In genomic region chr7:132292803-132293202, GRCh38 we compare ENCODE assay signal across 16 cellular contexts.
DNase-seq lines count a peak whose midpoint lies in the region; ATAC-seq, FAIRE-seq and TF ChIP-seq lines count a peak whose summit lies in the region.
"Had no signal": no experiment of that assay in that cellular context is flagged by ENCODE, and none has a peak within 500 bp of the region (broad histone marks: within the 10 kb centered on the region; RNA-seq: fewer than 3 reads in every experiment).

No MANE protein-coding gene starts in this region.

- H2AFZ ChIP-seq in endothelial cell of umbilical vein (ENCODE audit: low read depth, low read length), result peak overlapping the region; percentile 5

- H3K9me3 ChIP-seq in endothelial cell of umbilical vein (replicated peaks; ENCODE audit: control insufficient read depth, insufficient read depth, low read length), result no peaks in the 10 kb centered on the region
- H3K9me3 ChIP-seq in stomach, result no peaks in the 10 kb centered on the region

- DNase-seq in ELR (ENCODE audit: low read depth) (peak; percentile 4), endothelial cell of umbilical vein (ENCODE audit: low read depth, low spot score) (peak; percentile 84), renal cortical epithelial cell (ENCODE audit: low read depth) (peak; percentile 21), stomach (no peak)
- DNase-seq: activated naive CD4-positive, alpha-beta T cell treated with Interleukin-2 at 50 U/mL for 16 hours; IMR-90; naive thymus-derived CD4-positive, alpha-beta T cell; NCI-H187; posterior cingulate gyrus; stimulated activated CD4-positive, alpha-beta T cell treated with anti-CD3 and anti-CD28 coated beads, Interleukin-4, amount 100 ng/mL, for 1 hour; stimulated activated naive CD8-positive, alpha-beta T cell treated with anti-CD3 and anti-CD28 coated beads, Interleukin-15, amount 100 ng/mL, for 72 hours had no signal

- intact Hi-C loops in endothelial cell of umbilical vein (cut with micrococcal nuclease) (loop anchor here (1.0 to 5.0 kb wide), 2 partner anchors 125 to 431 kb away; no protein-coding TSS in a partner anchor), stomach (cut with DNase I; ENCODE audit: low total_unique reads) (no loop called here)

- POLR2A ChIA-PET in endothelial cell of umbilical vein (lab: Charles Lee), result no interaction called here

- H3K27me3 ChIP-seq in endothelial cell of umbilical vein (ENCODE audit: control insufficient read depth in 2 of 2, insufficient read depth in 2 of 2, low read length in 2 of 2) (no peaks in the 10 kb centered on the region), stomach (no peaks in the 10 kb centered on the region)

- no peak overlapping the region for H3K4me3 ChIP-seq in endothelial cell of umbilical vein (replicated peaks in 1 of 3; ENCODE audit: insufficient read depth in 1 of 3, low read depth in 1 of 3, low read length in 3 of 3)
- H3K4me3 ChIP-seq in stomach, result no peak overlapping the region

- peak overlapping the region; percentile 34 for H3K9ac ChIP-seq in endothelial cell of umbilical vein (replicated peaks; ENCODE audit: extremely low read depth, insufficient read depth, low read length)

- WGBS in stomach, 5 donors, result 54 to 70% (median 67%) methylated on average over 4 of the region's 4 CpGs

- no peaks in the 10 kb centered on the region for H3K9me1 ChIP-seq in endothelial cell of umbilical vein (replicated peaks; ENCODE audit: control insufficient read depth, extremely low read depth, insufficient read depth, low read length)

- H3K27ac ChIP-seq in endothelial cell of umbilical vein (ENCODE audit: insufficient read depth, low read depth, low read length), result peak overlapping the region; percentile 64
- H3K27ac ChIP-seq in stomach, result no peak overlapping the region

- H3K4me2 ChIP-seq in endothelial cell of umbilical vein (ENCODE audit: insufficient read depth, low read length), result peak overlapping the region; percentile 27

- CTCF ChIA-PET in endothelial cell of umbilical vein (lab: Charles Lee), result interaction anchor here (0.8 to 2.2 kb wide), 11 partner anchors 9 to 433 kb away, joined by 3 to 14 read pairs (median 5); no protein-coding TSS in a partner anchor

- no peaks in the 10 kb centered on the region for H3K79me2 ChIP-seq in endothelial cell of umbilical vein (ENCODE audit: control insufficient read depth, insufficient read depth, low read length)

- H3K36me3 ChIP-seq in endothelial cell of umbilical vein (ENCODE audit: control insufficient read depth in 2 of 2, extremely low read depth in 1 of 2, insufficient read depth in 2 of 2, low read length in 2 of 2) (peaks cover 0 to 5% of the 10 kb centered on the region in 2 experiments), stomach (no peaks in the 10 kb centered on the region)

- TF ChIP-seq CTCF in endothelial cell of umbilical vein (IDR thresholded peaks at IDR 0.05; ENCODE audit: extremely low read depth in 1 of 2, insufficient read depth in 1 of 2, low read depth in 1 of 2, low read length in 2 of 2), result no peak
- no peak for TF ChIP-seq CTCF in stomach (IDR thresholded peaks at IDR 0.05)

- H3K4me1 ChIP-seq in endothelial cell of umbilical vein (ENCODE audit: control insufficient read depth, extremely low read depth, insufficient read depth, low read length) (peaks cover 54% of the 10 kb centered on the region), stomach (no peaks in the 10 kb centered on the region)

- no TSS peak for BruUV-seq in endothelial cell of umbilical vein (replicated peaks; lab: Mats Ljungman, UMichigan)

- TF ChIP-seq EP300 in stomach (IDR thresholded peaks at IDR 0.05), result no peak

- peak; percentile 56 for ATAC-seq in SK-N-SH treated with all-trans-retinoic acid at 6 μM for 48 hours
- no peak for ATAC-seq in GM18907 (IDR thresholded peaks at IDR 0.05; ENCODE audit: unreplicated experiment)
- no peak for ATAC-seq in HG03432 (IDR thresholded peaks at IDR 0.05; ENCODE audit: unreplicated experiment)
- ATAC-seq in HG03196 (IDR thresholded peaks at IDR 0.05; ENCODE audit: unreplicated experiment), result no peak
- ATAC-seq: naive thymus-derived CD4-positive, alpha-beta T cell; stimulated activated naive CD8-positive, alpha-beta T cell treated with anti-CD3 and anti-CD28 coated beads, Interleukin-15, amount 100 ng/mL, for 72 hours had no signal

- FAIRE-seq in endothelial cell of umbilical vein (lab: Jason Lieb, UNC), result peak; percentile 99
- FAIRE-seq: H54 had no signal

- dilution Hi-C loops in endothelial cell of umbilical vein (cut with MboI; ENCODE audit: extremely low pct_ligation_motif_present, low sequenced_read_pairs), result no loop called here

- no peaks in the 10 kb centered on the region for H4K20me1 ChIP-seq in endothelial cell of umbilical vein (replicated peaks; ENCODE audit: control insufficient read depth, extremely low read depth, insufficient read depth, low read length)

- no peak for TF ChIP-seq POLR2A in endothelial cell of umbilical vein (IDR thresholded peaks at IDR 0.05; ENCODE audit: low read depth, low read length)
- no peak for TF ChIP-seq POLR2A in stomach (IDR thresholded peaks at IDR 0.05)

TF ChIP-seq in SK-N-SH treated with all-trans-retinoic acid at 6 μM for 48 hours, 23 proteins besides CTCF, POLR2A, EP300 and RAD21 (continues in another document):
- TF ChIP-seq TOX (CRISPR knock-in tag; IDR thresholded peaks at IDR 0.05; ENCODE audit: borderline replicate concordance) (no peak), PATZ1 (CRISPR knock-in tag; IDR thresholded peaks at IDR 0.05; ENCODE audit: borderline replicate concordance) (no peak), POU6F1 (CRISPR knock-in tag; IDR thresholded peaks at IDR 0.05; ENCODE audit: borderline replicate concordance, low read depth) (no peak), ZNF70 (CRISPR knock-in tag; IDR thresholded peaks at IDR 0.05) (no peak), SNAI2 (CRISPR knock-in tag; IDR thresholded peaks at IDR 0.05) (no peak)

TF ChIP-seq in endothelial cell of umbilical vein, 7 proteins besides CTCF, POLR2A, EP300 and RAD21:
- TF ChIP-seq POLR2AphosphoS5 (IDR thresholded peaks at IDR 0.05; ENCODE audit: insufficient read depth, low read depth, low read length), result peak; percentile 83
- TF ChIP-seq JUN (IDR thresholded peaks at IDR 0.05; ENCODE audit: borderline replicate concordance, insufficient read depth, insufficient read length, low read depth), result peak; percentile 68
- TF ChIP-seq MYC (IDR thresholded peaks at IDR 0.05; ENCODE audit: low read depth, low read length), result no peak
- TF ChIP-seq GATA2 (IDR thresholded peaks at IDR 0.05; ENCODE audit: insufficient read depth, insufficient read length, low read depth, low read length), result peak; percentile 67
- TF ChIP-seq FOS (IDR thresholded peaks at IDR 0.05; ENCODE audit: borderline replicate concordance, insufficient read depth, low read length), result peak; percentile 92
